ENCODE assay signal across 3 cellular contexts in the genomic region with DNA sequence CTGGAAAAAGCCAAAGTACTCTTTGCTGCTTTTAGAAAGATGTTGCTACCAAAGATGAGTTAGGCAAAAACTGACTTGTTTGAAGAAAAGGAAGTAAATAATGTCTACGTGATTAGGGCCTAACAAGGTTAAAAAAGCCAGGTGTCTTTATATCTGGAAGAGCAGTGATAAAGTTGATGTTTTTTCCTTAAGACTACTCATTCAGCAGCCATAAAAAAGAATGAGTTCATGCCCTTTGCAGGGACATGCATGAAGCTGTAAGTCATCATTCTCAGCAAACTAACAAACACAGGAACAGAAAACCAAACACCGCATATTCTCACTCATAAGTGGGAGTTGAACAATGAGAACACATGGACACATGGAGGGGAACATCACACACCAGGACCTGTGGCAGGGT. TPM values are rescaled to one million over a fixed set of nuclear protein-coding genes. Genes with fewer than 3 reads are reported as not detected.
"Had no signal": no experiment of that assay in that cellular context is flagged by ENCODE, and none has a peak within 500 bp of the region (broad histone marks: within the 10 kb centered on the region; RNA-seq: fewer than 3 reads in every experiment).

No MANE protein-coding gene starts in this region.

RNA-seq across cellular contexts. Expression of gene SLC45A2, which starts 36.9 kb away (rescaled TPM):
- total RNA-seq: endothelial cell of umbilical vein, mesenteric fat pad, osteocyte had no signal
